Comparison of ENCODE assay signal across 8 cellular contexts in the genomic region with DNA sequence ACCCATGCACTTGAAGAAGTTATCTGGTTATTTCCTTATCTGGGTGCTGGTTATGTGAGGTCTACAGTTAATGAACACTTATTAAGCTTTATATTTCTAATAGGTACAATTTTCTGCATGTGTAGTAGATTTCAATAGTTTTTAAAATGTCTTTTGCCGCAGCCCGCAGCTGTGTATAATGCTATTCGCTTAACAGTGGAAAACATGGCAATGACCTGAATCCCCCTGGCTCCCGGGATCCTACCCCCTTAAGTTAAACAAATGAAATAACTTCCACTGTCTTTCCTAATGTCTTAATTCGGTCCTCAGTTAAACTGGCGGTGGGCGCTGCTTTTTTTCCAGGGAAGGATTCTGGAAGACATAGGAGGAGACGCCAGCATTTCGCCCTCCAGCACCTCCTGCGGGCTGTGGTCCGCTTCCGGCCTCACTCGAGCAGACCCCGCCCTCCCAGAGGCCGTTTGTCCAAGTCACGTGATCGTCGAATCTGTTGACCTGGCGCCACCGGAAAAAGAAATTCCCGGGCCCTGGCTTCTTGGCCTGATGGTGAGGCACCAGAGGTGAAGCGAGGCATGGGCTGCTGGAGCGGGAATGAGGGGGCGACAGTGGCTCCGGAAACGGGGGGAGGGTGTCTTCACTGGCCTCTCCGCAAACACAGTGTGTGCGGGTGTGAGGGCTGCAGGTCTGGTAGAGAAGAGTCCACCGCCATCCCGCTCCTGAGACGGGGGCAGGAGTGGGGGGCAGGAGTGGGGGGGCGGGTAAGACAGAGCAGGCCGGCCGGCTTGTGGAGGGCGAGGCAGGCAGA. TPM values are rescaled to one million over a fixed set of nuclear protein-coding genes. Genes with fewer than 3 reads are reported as not detected.
DNase-seq lines count a peak whose midpoint lies in the region; ATAC-seq and TF ChIP-seq lines count a peak whose summit lies in the region.

No MANE protein-coding gene starts in this region.

- peak overlapping the region; percentile 89 for H3K27ac Mint-ChIP-seq in activated CD4-positive, alpha-beta memory T cell treated with anti-CD3 and anti-CD28 coated beads, Interleukin-2, amount 10 ng/mL, durations not matched to agents 7 days and 5 days

- peaks cover 17% of the 10 kb centered on the region for H3K4me1 Mint-ChIP-seq in activated CD4-positive, alpha-beta memory T cell treated with anti-CD3 and anti-CD28 coated beads, Interleukin-2, amount 10 ng/mL, durations not matched to agents 7 days and 5 days

- H3K27me3 ChIP-seq in lower lobe of right lung (ENCODE audit: low read depth), result no peaks in the 10 kb centered on the region

- peaks cover 2% of the 10 kb centered on the region for H3K27me3 Mint-ChIP-seq in activated CD4-positive, alpha-beta memory T cell treated with anti-CD3 and anti-CD28 coated beads, Interleukin-2, amount 10 ng/mL, durations not matched to agents 7 days and 5 days

- CTCF ChIA-PET in activated CD4-positive, alpha-beta memory T cell treated with anti-CD3 and anti-CD28 coated beads, Interleukin-2, amount 10 ng/mL, durations not matched to agents 7 days and 5 days (lab: Charles Lee), result interaction anchor here (1.0 to 1.6 kb wide), 3 partner anchors 15 to 44 kb away, joined by 3 to 5 read pairs (median 4); no protein-coding TSS in a partner anchor

- DNase-seq in ACHN, result peak; percentile 92
- DNase-seq in NCI-H774 (lab: John Stamatoyannopoulos, UW), result peak; percentile 89
- peak; percentile 76 for DNase-seq in activated CD4-positive, alpha-beta memory T cell treated with anti-CD3 and anti-CD28 coated beads, Interleukin-2, amount 10 ng/mL, durations not matched to agents 7 days and 5 days
- DNase-seq in effector CD4-positive, alpha-beta T cell, result peak; percentile 51
- DNase-seq in lower lobe of right lung, result peak; percentile 93
- peak; percentile 27 to 38 (median 35) for DNase-seq in stimulated activated CD4-positive, alpha-beta T cell treated with anti-CD3 and anti-CD28 coated beads, TNF-alpha, amount 100 ng/mL, for 4 hours (ENCODE audit: low read depth in 3 of 3)

- no peaks in the 10 kb centered on the region for H3K9me3 ChIP-seq in lower lobe of right lung

- H3K9me3 Mint-ChIP-seq in activated CD4-positive, alpha-beta memory T cell treated with anti-CD3 and anti-CD28 coated beads, Interleukin-2, amount 10 ng/mL, durations not matched to agents 7 days and 5 days, result no peaks in the 10 kb centered on the region

- H3K4me1 ChIP-seq in lower lobe of right lung, result peaks cover 15% of the 10 kb centered on the region

- in situ Hi-C loops in ACHN (cut with HindIII; ENCODE audit: low pct_ligation_motif_present, low pct_unique_long_range_greater_than_20kb, low sequenced_read_pairs), result no loop called here

- peak; percentile 22 for TF ChIP-seq CTCF in lower lobe of right lung (IDR thresholded peaks at IDR 0.05)

- peak overlapping the region; percentile 91 for H3K4me3 Mint-ChIP-seq in activated CD4-positive, alpha-beta memory T cell treated with anti-CD3 and anti-CD28 coated beads, Interleukin-2, amount 10 ng/mL, durations not matched to agents 7 days and 5 days

- H3K4me3 ChIP-seq in lower lobe of right lung, result peak overlapping the region; percentile 67

- H3K36me3 Mint-ChIP-seq in activated CD4-positive, alpha-beta memory T cell treated with anti-CD3 and anti-CD28 coated beads, Interleukin-2, amount 10 ng/mL, durations not matched to agents 7 days and 5 days (ENCODE audit: low read depth), result no peaks in the 10 kb centered on the region

- H3K27ac ChIP-seq in lower lobe of right lung, result peak overlapping the region; percentile 87

- POLR2A ChIA-PET in activated CD4-positive, alpha-beta memory T cell treated with anti-CD3 and anti-CD28 coated beads, Interleukin-2, amount 10 ng/mL, durations not matched to agents 7 days and 5 days (lab: Charles Lee), result no interaction called here

- peak; percentile 68 for ATAC-seq in GM18868 (IDR thresholded peaks at IDR 0.05; ENCODE audit: unreplicated experiment)
- ATAC-seq in HG03432 (IDR thresholded peaks at IDR 0.05; ENCODE audit: unreplicated experiment), result peak; percentile 74
- ATAC-seq in lower lobe of right lung, result peak; percentile 94 to 99

- intact Hi-C loops in lower lobe of right lung (cut with DNase I), result no loop called here

- no peaks in the 10 kb centered on the region for H3K36me3 ChIP-seq in lower lobe of right lung

RNA-seq across cellular contexts. Expression of a gene that starts 45.6 kb away (rescaled TPM):
- not detected for total RNA-seq in activated CD4-positive, alpha-beta memory T cell treated with anti-CD3 and anti-CD28 coated beads, Interleukin-2, amount 10 ng/mL, durations not matched to agents 7 days and 5 days
- total RNA-seq in lower lobe of right lung, result 15.0 TPM

Comparison
In these comparisons a context has a peak if more than half of its experiments do, and no peak if none do; other contexts are left out.
1. Peak in every context shown above with its lines: DNase-seq, ATAC-seq, H3K4me3 ChIP-seq and H3K27ac ChIP-seq.
2. DNase-seq: peak in every context shown above with its lines; median percentile 93 in lower lobe of right lung; 92 in ACHN; 89 in NCI-H774; 76 in activated CD4-positive, alpha-beta memory T cell treated with anti-CD3 and anti-CD28 coated beads, Interleukin-2, amount 10 ng/mL, durations not matched to agents 7 days and 5 days; 51 in effector CD4-positive, alpha-beta T cell; 35 in stimulated activated CD4-positive, alpha-beta T cell treated with anti-CD3 and anti-CD28 coated beads, TNF-alpha, amount 100 ng/mL, for 4 hours.
3. RNA of a gene that starts 45.6 kb away (total RNA-seq): 15.0 TPM in lower lobe of right lung (single experiment); not detected in activated CD4-positive, alpha-beta memory T cell treated with anti-CD3 and anti-CD28 coated beads, Interleukin-2, amount 10 ng/mL, durations not matched to agents 7 days and 5 days; every median in the first group is over 10 times any median in the second.